9 cellular contexts compared by ENCODE assay signal in the genomic region with DNA sequence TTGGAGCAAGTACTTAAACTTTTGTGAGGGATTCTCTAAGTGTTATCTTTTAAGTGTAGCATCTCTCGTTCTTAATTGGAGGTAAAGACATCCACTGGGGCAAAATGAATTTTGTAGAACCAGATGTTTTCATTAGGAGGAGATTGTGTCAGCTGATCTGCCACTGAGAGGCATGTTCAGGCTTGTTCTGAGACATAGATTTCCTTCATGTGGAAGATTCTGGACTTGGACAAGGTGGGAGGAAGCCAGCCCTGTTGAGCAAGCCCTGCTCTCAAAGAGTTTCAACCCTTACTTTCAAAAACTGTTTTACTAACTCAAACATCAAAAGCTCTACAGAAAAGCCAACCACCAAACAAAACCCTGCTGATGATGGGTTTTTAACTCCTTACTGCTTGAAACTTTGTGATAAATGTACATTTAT. TPM values are rescaled to one million over a fixed set of nuclear protein-coding genes. Genes with fewer than 3 reads are reported as not detected.
DNase-seq lines count a peak whose midpoint lies in the region; ATAC-seq and TF ChIP-seq lines count a peak whose summit lies in the region.
"Had no signal": no experiment of that assay in that cellular context is flagged by ENCODE, and none has a peak within 500 bp of the region (broad histone marks: within the 10 kb centered on the region; RNA-seq: fewer than 3 reads in every experiment).

No MANE protein-coding gene starts in this region.

- no peak overlapping the region for H3K9ac ChIP-seq in MM.1S (ENCODE audit: low read length)

- TF ChIP-seq CTCF in MM.1S (IDR thresholded peaks at IDR 0.05; ENCODE audit: low read length): no peak

- no peaks in the 10 kb centered on the region for H3K27me3 Mint-ChIP-seq in naive thymus-derived CD8-positive, alpha-beta T cell

- H3K4me3 ChIP-seq in MM.1S (ENCODE audit: low read length): no peak overlapping the region

- H3K4me1 Mint-ChIP-seq in naive thymus-derived CD8-positive, alpha-beta T cell: peaks cover 0 to 79% (median 59%) of the 10 kb centered on the region in 4 donors

- 0 out of 2 replicates have a peak, but pooled peaks cover 4% of the 10 kb centered on the region for H3K4me1 ChIP-seq in MM.1S (ENCODE audit: low read length)

- no peak overlapping the region for H2AFZ ChIP-seq in MM.1S (ENCODE audit: low read length)

- H3K36me3 Mint-ChIP-seq in naive thymus-derived CD8-positive, alpha-beta T cell: peaks cover 0 to 12% (median 9%) of the 10 kb centered on the region in 3 donors

- H3K27ac Mint-ChIP-seq in naive thymus-derived CD8-positive, alpha-beta T cell: peak overlapping the region in 9 of 10 donors; percentile 88 to 98 (median 95)

- no peaks in the 10 kb centered on the region for H3K27me3 ChIP-seq in MM.1S (replicated peaks; ENCODE audit: insufficient read depth, low read length)

- H3K9me2 ChIP-seq in MM.1S (replicated peaks; ENCODE audit: insufficient read depth, low read length): no peaks in the 10 kb centered on the region

- no peaks in the 10 kb centered on the region for H4K20me1 ChIP-seq in MM.1S (ENCODE audit: insufficient read depth, low read length)

- peaks cover 0 to 9% (median 0%) of the 10 kb centered on the region in 9 donors for H3K9me3 Mint-ChIP-seq in naive thymus-derived CD8-positive, alpha-beta T cell

- peak; percentile 77 for DNase-seq in AG20443 (ENCODE audit: low spot score)
- peak; percentile 11 for DNase-seq in MM.1S
- peak in 4 of 10 donors; percentile 17 to 64 (median 44) for DNase-seq in naive thymus-derived CD8-positive, alpha-beta T cell
- no peak for DNase-seq in NCI-H2029 (lab: John Stamatoyannopoulos, UW)
- no peak for DNase-seq in NCI-H128 (lab: John Stamatoyannopoulos, UW; ENCODE audit: unreplicated experiment)
- no peak for DNase-seq in NCI-H748 treated with DMSO at 0.1 percent for 48 hours (lab: John Stamatoyannopoulos, UW)
- DNase-seq: occipital lobe had no signal

- H3F3A ChIP-seq in MM.1S (ENCODE audit: insufficient read depth, low read length): no peaks in the 10 kb centered on the region; the same call in 1 of the 2 replicates

- peak overlapping the region; percentile 74 to 88 (median 85) for H3K4me3 Mint-ChIP-seq in naive thymus-derived CD8-positive, alpha-beta T cell

- POLR2A ChIA-PET in naive thymus-derived CD8-positive, alpha-beta T cell (lab: Charles Lee): interaction anchor here (0.7 to 4.5 kb wide), 8 partner anchors 9 to 124 kb away, joined by 3 to 41 read pairs (median 3); no protein-coding TSS in a partner anchor

- no peak overlapping the region for H3K4me2 ChIP-seq in MM.1S (ENCODE audit: low read depth, low read length)

- ATAC-seq in naive thymus-derived CD8-positive, alpha-beta T cell: peak; percentile 47
- no peak for ATAC-seq in HG02623 (IDR thresholded peaks at IDR 0.05; ENCODE audit: unreplicated experiment)

- peaks cover 9% of the 10 kb centered on the region; the same call in 1 of the 2 replicates for H3K79me2 ChIP-seq in MM.1S (ENCODE audit: low read length)

- H3K9me3 ChIP-seq in MM.1S (replicated peaks; ENCODE audit: insufficient read depth, low read length): no peaks in the 10 kb centered on the region

- 0 out of 2 replicates have a peak, but pooled peaks cover 2% of the 10 kb centered on the region for H3K36me3 ChIP-seq in MM.1S (replicated peaks; ENCODE audit: insufficient read depth, low read length)

- H3K27ac ChIP-seq in MM.1S (ENCODE audit: low read length) (no peak overlapping the region), cingulate gyrus (ENCODE audit: low read depth, low read length) (peak overlapping the region; percentile 4)

RNA-seq across cellular contexts. Expression of a gene that starts 6.5 kb away (rescaled TPM):
- total RNA-seq in naive thymus-derived CD8-positive, alpha-beta T cell: 100 to 1,000 TPM; 116 to 122 TPM
- 10 to 100 TPM in 2 of 3 donors, 1 to 10 TPM in 1; 9.5 to 26.6 (median 13.0) TPM for polyA plus RNA-seq in naive thymus-derived CD8-positive, alpha-beta T cell

Comparison
In these comparisons a context has a peak if more than half of its experiments do, and no peak if none do; other contexts are left out.
1. DNase-seq: peak in AG20443 (single experiment) and MM.1S (single experiment); none in NCI-H2029 (single experiment), NCI-H128 (single experiment) and NCI-H748 treated with DMSO at 0.1 percent for 48 hours (single experiment).